Comparison of ENCODE assay signal across 32 cellular contexts in genomic region chr9:123450096-123450495, GRCh38.
"Had no signal": no experiment of that assay in that cellular context is flagged by ENCODE, and none has a peak within 500 bp of the region (broad histone marks: within the 10 kb centered on the region; RNA-seq: fewer than 3 reads in every experiment).

No MANE protein-coding gene starts in this region.

- ATAC-seq: activated CD8-positive, alpha-beta T cell treated with anti-CD3 and anti-CD28 coated beads for 36 hours; activated T-cell treated with anti-CD3 and anti-CD28 coated beads, Interleukin-2, amount 50 U/mL, for 72 hours; body of pancreas; esophagus mucosa; heart left ventricle; left colon; lower lobe of right lung; naive thymus-derived CD4-positive, alpha-beta T cell; pancreas; stimulated activated effector memory CD8-positive, alpha-beta T cell treated with anti-CD3 and anti-CD28 coated beads, Interleukin-12 subunit alpha, Interleukin-12 subunit beta, amount 100 ng/mL, for 72 hours; stimulated activated naive CD8-positive, alpha-beta T cell treated with anti-CD3 and anti-CD28 coated beads, Interleukin-15, amount 100 ng/mL, for 72 hours; T-cell had no signal

- H3K9me3 ChIP-seq: adrenal gland, body of pancreas, heart left ventricle, lower lobe of right lung, pancreas, prostate gland, uterus had no signal

- H3K27me3 ChIP-seq: adrenal gland, body of pancreas, cardiac muscle cell, heart left ventricle, pancreas, uterus had no signal

- H3K27ac ChIP-seq: adrenal gland, body of pancreas, cardiac muscle cell, heart left ventricle, lower lobe of right lung, pancreas, prostate gland, uterus had no signal

- H3K4me3 ChIP-seq: adrenal gland, body of pancreas, cardiac muscle cell, heart left ventricle, lower lobe of right lung, pancreas, prostate gland, uterus had no signal

- H3K36me3 ChIP-seq: adrenal gland, cardiac muscle cell, pancreas, prostate gland, uterus had no signal

- H3K4me1 ChIP-seq: adrenal gland, body of pancreas, heart left ventricle, lower lobe of right lung, pancreas, prostate gland, uterus had no signal

- DNase-seq: activated B cell treated with CpG ODN at 0.5 μM for 24 hours; activated CD4-positive, alpha-beta T cell treated with anti-CD3 and anti-CD28 coated beads, Interleukin-2, amount 50 U/mL, for 1 hour; activated CD8-positive, alpha-beta T cell treated with anti-CD3 and anti-CD28 coated beads for 36 hours; activated naive CD4-positive, alpha-beta T cell treated with anti-CD3 and anti-CD28 coated beads for 36 hours; activated naive CD8-positive, alpha-beta T cell treated with anti-CD3 and anti-CD28 coated beads for 36 hours; activated T-cell treated with anti-CD3 and anti-CD28 coated beads for 4 hours; activated T-cell treated with anti-CD3 and anti-CD28 coated beads, Interleukin-2, amount 50 U/mL, for 72 hours; aorta; body of pancreas; cerebellar nuclear complex; cortex of kidney; foreskin fibroblast; heart left ventricle; hypothalamus; immature natural killer cell; kidney; left colon; lower lobe of right lung; nucleus accumbens; stimulated activated CD4-positive, alpha-beta T cell treated with anti-CD3 and anti-CD28 coated beads, Interleukin-12 subunit alpha, Interleukin-12 subunit beta, amount 100 ng/mL, for 4 hours; stimulated activated CD4-positive, alpha-beta T cell treated with anti-CD3 and anti-CD28 coated beads, Interleukin-4, amount 100 ng/mL, for 1 hour; stimulated activated naive CD8-positive, alpha-beta T cell treated with anti-CD3 and anti-CD28 coated beads, Interleukin-15, amount 100 ng/mL, for 72 hours; substantia nigra; uterus had no signal
